Comparison of ENCODE assay signal across 1 cellular context in the genomic region with DNA sequence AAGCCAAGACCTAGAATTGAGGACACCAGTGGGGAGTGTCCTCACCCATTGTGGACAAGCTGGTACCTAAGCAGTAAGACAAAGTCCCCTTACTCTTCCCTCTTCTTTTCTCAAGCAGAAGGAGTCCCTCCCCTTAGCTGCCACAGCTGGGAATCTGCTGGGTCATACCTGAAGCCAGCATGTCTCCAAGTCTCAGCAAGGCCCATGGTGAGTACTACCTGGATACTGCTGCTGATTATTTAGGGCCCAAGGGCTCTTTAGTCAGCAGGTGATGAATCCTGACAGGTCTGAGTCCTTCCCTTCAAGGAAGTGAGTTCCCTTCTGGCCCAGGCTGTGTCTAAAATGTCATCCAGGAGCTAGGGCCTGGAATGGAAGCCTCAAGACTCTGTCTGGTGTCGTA.
TF ChIP-seq lines count a peak whose summit lies in the region.

No MANE protein-coding gene starts in this region.

TF ChIP-seq in SK-N-SH treated with all-trans-retinoic acid at 6 μM for 48 hours, 23 proteins besides CTCF, POLR2A, EP300 and RAD21 (continued from another document):
- TF ChIP-seq, protein P1, sequence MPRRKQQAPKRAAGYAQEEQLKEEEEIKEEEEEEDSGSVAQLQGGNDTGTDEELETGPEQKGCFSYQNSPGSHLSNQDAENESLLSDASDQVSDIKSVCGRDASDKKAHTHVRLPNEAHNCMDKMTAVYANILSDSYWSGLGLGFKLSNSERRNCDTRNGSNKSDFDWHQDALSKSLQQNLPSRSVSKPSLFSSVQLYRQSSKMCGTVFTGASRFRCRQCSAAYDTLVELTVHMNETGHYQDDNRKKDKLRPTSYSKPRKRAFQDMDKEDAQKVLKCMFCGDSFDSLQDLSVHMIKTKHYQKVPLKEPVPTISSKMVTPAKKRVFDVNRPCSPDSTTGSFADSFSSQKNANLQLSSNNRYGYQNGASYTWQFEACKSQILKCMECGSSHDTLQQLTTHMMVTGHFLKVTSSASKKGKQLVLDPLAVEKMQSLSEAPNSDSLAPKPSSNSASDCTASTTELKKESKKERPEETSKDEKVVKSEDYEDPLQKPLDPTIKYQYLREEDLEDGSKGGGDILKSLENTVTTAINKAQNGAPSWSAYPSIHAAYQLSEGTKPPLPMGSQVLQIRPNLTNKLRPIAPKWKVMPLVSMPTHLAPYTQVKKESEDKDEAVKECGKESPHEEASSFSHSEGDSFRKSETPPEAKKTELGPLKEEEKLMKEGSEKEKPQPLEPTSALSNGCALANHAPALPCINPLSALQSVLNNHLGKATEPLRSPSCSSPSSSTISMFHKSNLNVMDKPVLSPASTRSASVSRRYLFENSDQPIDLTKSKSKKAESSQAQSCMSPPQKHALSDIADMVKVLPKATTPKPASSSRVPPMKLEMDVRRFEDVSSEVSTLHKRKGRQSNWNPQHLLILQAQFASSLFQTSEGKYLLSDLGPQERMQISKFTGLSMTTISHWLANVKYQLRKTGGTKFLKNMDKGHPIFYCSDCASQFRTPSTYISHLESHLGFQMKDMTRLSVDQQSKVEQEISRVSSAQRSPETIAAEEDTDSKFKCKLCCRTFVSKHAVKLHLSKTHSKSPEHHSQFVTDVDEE (CRISPR knock-in tag; IDR thresholded peaks at IDR 0.05), result no peak
- TF ChIP-seq BACH2 (CRISPR knock-in tag; IDR thresholded peaks at IDR 0.05; ENCODE audit: borderline replicate concordance) (no peak), TCF4 (CRISPR knock-in tag; IDR thresholded peaks at IDR 0.05; ENCODE audit: borderline replicate concordance) (no peak), ZNF565 (CRISPR knock-in tag; conservative IDR thresholded peaks at IDR 0.05; ENCODE audit: low read depth) (no peak), ZNF8 (CRISPR knock-in tag; IDR thresholded peaks at IDR 0.05) (no peak), ARNTL (CRISPR knock-in tag; IDR thresholded peaks at IDR 0.05; ENCODE audit: borderline replicate concordance, low read depth) (no peak), ISL1 (CRISPR knock-in tag; IDR thresholded peaks at IDR 0.05) (no peak), TOX (CRISPR knock-in tag; IDR thresholded peaks at IDR 0.05; ENCODE audit: borderline replicate concordance) (no peak), ZFP30 (CRISPR knock-in tag; IDR thresholded peaks at IDR 0.05) (no peak), GLIS3 (CRISPR knock-in tag; IDR thresholded peaks at IDR 0.05) (no peak), ZFP3 (CRISPR knock-in tag; IDR thresholded peaks at IDR 0.05) (no peak), RARB (CRISPR knock-in tag; IDR thresholded peaks at IDR 0.05) (no peak), ZNF70 (CRISPR knock-in tag; IDR thresholded peaks at IDR 0.05) (no peak)
- TF ChIP-seq, protein P2, sequence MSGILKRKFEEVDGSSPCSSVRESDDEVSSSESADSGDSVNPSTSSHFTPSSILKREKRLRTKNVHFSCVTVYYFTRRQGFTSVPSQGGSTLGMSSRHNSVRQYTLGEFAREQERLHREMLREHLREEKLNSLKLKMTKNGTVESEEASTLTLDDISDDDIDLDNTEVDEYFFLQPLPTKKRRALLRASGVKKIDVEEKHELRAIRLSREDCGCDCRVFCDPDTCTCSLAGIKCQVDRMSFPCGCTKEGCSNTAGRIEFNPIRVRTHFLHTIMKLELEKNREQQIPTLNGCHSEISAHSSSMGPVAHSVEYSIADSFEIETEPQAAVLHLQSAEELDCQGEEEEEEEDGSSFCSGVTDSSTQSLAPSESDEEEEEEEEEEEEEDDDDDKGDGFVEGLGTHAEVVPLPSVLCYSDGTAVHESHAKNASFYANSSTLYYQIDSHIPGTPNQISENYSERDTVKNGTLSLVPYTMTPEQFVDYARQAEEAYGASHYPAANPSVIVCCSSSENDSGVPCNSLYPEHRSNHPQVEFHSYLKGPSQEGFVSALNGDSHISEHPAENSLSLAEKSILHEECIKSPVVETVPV (CRISPR knock-in tag; IDR thresholded peaks at IDR 0.05), result no peak
- TF ChIP-seq, protein P3, sequence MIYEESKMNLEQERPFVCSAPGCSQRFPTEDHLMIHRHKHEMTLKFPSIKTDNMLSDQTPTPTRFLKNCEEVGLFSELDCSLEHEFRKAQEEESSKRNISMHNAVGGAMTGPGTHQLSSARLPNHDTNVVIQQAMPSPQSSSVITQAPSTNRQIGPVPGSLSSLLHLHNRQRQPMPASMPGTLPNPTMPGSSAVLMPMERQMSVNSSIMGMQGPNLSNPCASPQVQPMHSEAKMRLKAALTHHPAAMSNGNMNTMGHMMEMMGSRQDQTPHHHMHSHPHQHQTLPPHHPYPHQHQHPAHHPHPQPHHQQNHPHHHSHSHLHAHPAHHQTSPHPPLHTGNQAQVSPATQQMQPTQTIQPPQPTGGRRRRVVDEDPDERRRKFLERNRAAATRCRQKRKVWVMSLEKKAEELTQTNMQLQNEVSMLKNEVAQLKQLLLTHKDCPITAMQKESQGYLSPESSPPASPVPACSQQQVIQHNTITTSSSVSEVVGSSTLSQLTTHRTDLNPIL (CRISPR knock-in tag; IDR thresholded peaks at IDR 0.05; ENCODE audit: low read depth), result no peak
- TF ChIP-seq, protein P4, sequence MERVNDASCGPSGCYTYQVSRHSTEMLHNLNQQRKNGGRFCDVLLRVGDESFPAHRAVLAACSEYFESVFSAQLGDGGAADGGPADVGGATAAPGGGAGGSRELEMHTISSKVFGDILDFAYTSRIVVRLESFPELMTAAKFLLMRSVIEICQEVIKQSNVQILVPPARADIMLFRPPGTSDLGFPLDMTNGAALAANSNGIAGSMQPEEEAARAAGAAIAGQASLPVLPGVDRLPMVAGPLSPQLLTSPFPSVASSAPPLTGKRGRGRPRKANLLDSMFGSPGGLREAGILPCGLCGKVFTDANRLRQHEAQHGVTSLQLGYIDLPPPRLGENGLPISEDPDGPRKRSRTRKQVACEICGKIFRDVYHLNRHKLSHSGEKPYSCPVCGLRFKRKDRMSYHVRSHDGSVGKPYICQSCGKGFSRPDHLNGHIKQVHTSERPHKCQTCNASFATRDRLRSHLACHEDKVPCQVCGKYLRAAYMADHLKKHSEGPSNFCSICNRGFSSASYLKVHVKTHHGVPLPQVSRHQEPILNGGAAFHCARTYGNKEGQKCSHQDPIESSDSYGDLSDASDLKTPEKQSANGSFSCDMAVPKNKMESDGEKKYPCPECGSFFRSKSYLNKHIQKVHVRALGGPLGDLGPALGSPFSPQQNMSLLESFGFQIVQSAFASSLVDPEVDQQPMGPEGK (CRISPR knock-in tag; IDR thresholded peaks at IDR 0.05; ENCODE audit: borderline replicate concordance), result no peak
